In the genomic region with DNA sequence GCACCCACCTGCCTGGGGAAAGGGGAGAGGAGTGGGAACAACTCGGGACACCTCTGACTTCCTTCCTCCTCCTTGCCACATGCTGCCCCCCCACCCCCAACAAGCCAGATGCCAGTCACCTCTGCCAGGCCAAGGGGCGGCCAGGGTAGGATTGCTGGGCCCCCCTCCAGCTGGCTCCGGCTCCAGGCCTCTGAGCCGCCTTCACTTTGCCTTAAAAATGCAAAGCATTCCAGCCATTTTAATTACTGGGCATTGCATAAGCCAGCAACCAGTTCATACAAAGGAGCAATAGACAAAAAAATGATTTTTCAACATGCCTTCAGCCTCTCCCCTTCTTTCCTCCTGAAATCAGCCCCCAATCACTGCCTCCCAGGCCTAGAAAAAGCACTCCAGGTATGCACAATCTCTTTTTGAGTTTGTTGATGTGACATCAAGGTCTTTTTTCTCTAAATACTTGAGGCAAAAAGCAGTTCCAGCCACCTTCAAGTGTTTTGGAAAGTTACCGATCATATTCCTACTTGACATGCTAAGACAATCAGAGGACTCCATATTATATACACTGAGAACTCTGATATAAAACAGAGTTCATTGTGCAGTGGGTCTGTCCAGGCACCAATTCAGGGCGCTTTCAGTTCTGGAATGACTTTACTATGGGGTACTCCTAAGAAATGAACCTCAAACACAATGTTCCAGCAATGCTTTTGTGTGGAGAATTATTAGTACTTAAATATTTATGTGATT, we compare ENCODE assay signal across 1 cellular context.
TF ChIP-seq lines count a peak whose summit lies in the region.

No MANE protein-coding gene starts in this region.

TF ChIP-seq in H1, 55 proteins besides CTCF, POLR2A, EP300 and RAD21:
- TF ChIP-seq NANOG (IDR thresholded peaks at IDR 0.05; ENCODE audit: insufficient read depth, low read depth, low read length, poor library complexity, severe bottlenecking) (no peak), CEBPB (IDR thresholded peaks at IDR 0.05; ENCODE audit: low read depth, low read length) (peak; percentile 17; the same call in 1 of the 2 replicates), KDM4A (IDR thresholded peaks at IDR 0.05; ENCODE audit: low read depth, low read length, severe bottlenecking) (no peak)
